Comparison of ENCODE assay signal across 37 cellular contexts in genomic region chr9:4171519-4171918, GRCh38.
"Had no signal": no experiment of that assay in that cellular context is flagged by ENCODE, and none has a peak within 500 bp of the region (broad histone marks: within the 10 kb centered on the region; RNA-seq: fewer than 3 reads in every experiment).

No MANE protein-coding gene starts in this region.

- DNase-seq: activated CD4-positive, alpha-beta T cell treated with anti-CD3 and anti-CD28 coated beads, Interleukin-2, amount 10 ng/mL, durations not matched to agents 7 days and 5 days; activated CD4-positive, alpha-beta T cell treated with anti-CD3 and anti-CD28 coated beads, Interleukin-2, amount 50 U/mL, for 48 hours; activated CD8-positive, alpha-beta T cell treated with anti-CD3 and anti-CD28 coated beads, Interleukin-2, amount 10 ng/mL, durations not matched to agents 7 days and 5 days; activated effector memory CD4-positive, alpha-beta T cell treated with Interleukin-2 at 50 U/mL for 16 hours; activated naive CD4-positive, alpha-beta T cell treated with anti-CD3 and anti-CD28 coated beads, Interleukin-2, amount 10 ng/mL, durations not matched to agents 7 days and 5 days; activated naive CD8-positive, alpha-beta T cell treated with anti-CD3 and anti-CD28 coated beads, Interleukin-2, amount 50 U/mL, for 24 hours; activated T-cell treated with anti-CD3 and anti-CD28 coated beads for 4 hours; activated T-cell treated with anti-CD3 and anti-CD28 coated beads, Interleukin-2, amount 50 U/mL, for 4 hours; anterior cingulate cortex; caudate nucleus; Kasumi-1; KG1; MM.1S; MV-4-11; NCI-H1092 treated with DMSO at 0.1 percent for 48 hours; NCI-H146; NCI-H187; NCI-H2029 treated with DMSO at 0.1 percent for 48 hours; NCI-H2171 treated with DMSO at 0.1 percent for 48 hours; NCI-H2227 treated with DMSO at 0.1 percent for 48 hours; NCI-H446; NCI-H510A treated with DMSO at 0.1 percent for 48 hours; NCI-H526 treated with DMSO at 0.1 percent for 48 hours; NCI-H774; PC-3; Peyer's patch; RPMI8226; SHP77 treated with DMSO at 0.1 percent for 48 hours; SK-N-SH had no signal

- H3K4me1 Mint-ChIP-seq: activated CD4-positive, alpha-beta T cell treated with anti-CD3 and anti-CD28 coated beads, Interleukin-2, amount 10 ng/mL, durations not matched to agents 7 days and 5 days; activated naive CD4-positive, alpha-beta T cell treated with anti-CD3 and anti-CD28 coated beads, Interleukin-2, amount 10 ng/mL, durations not matched to agents 7 days and 5 days; activated naive CD8-positive, alpha-beta T cell treated with anti-CD3 and anti-CD28 coated beads, Interleukin-2, amount 50 U/mL, for 24 hours had no signal

- H3K9me3 Mint-ChIP-seq: activated CD4-positive, alpha-beta T cell treated with anti-CD3 and anti-CD28 coated beads, Interleukin-2, amount 10 ng/mL, durations not matched to agents 7 days and 5 days; activated naive CD4-positive, alpha-beta T cell treated with anti-CD3 and anti-CD28 coated beads, Interleukin-2, amount 10 ng/mL, durations not matched to agents 7 days and 5 days; activated naive CD8-positive, alpha-beta T cell treated with anti-CD3 and anti-CD28 coated beads, Interleukin-2, amount 50 U/mL, for 24 hours; activated T-cell treated with anti-CD3 and anti-CD28 coated beads, Interleukin-2, amount 50 U/mL, for 4 hours; activated T-helper 1 cell treated with anti-CD3 and anti-CD28 coated beads, Interleukin-12 subunit alpha, Interleukin-12 subunit beta, Interleukin-2, Interleukin-4 antibody, amounts not matched to agents 30 ng/mL and 10 ng/mL and 1 ng/mL, durations not matched to agents 14 hours and 24 hours and 36 hours; T-helper 1 cell treated with Interleukin-12 subunit alpha and Interleukin-12 subunit beta and Interleukin-4 antibody, amounts not matched to agents 30 μg/mL and 1 μg/mL, for 36 hours; T-helper 2 cell treated with Interferon-gamma antibody and Interleukin-4, amounts not matched to agents 5 μg/mL and 100 μg/mL, for 36 hours had no signal

- H3K27ac ChIP-seq: Peyer's patch, SJSA1 had no signal

- FAIRE-seq: bronchial epithelial cell, TTC549 had no signal

- H3K4me3 ChIP-seq: Peyer's patch, SJSA1 had no signal

- H3K27me3 Mint-ChIP-seq: activated CD4-positive, alpha-beta T cell treated with anti-CD3 and anti-CD28 coated beads, Interleukin-2, amount 10 ng/mL, durations not matched to agents 7 days and 5 days; activated naive CD4-positive, alpha-beta T cell treated with anti-CD3 and anti-CD28 coated beads, Interleukin-2, amount 10 ng/mL, durations not matched to agents 7 days and 5 days; activated naive CD8-positive, alpha-beta T cell; activated naive CD8-positive, alpha-beta T cell treated with anti-CD3 and anti-CD28 coated beads, Interleukin-2, amount 50 U/mL, for 24 hours had no signal

- H3K27me3 ChIP-seq: Peyer's patch, SJSA1 had no signal

- H3K36me3 ChIP-seq: Peyer's patch, SJSA1 had no signal

- H3K4me1 ChIP-seq: SJSA1 had no signal

- H3K27ac Mint-ChIP-seq: activated CD4-positive, alpha-beta T cell treated with anti-CD3 and anti-CD28 coated beads, Interleukin-2, amount 10 ng/mL, durations not matched to agents 7 days and 5 days; activated CD8-positive, alpha-beta T cell treated with anti-CD3 and anti-CD28 coated beads, Interleukin-2, amount 10 ng/mL, durations not matched to agents 7 days and 5 days; activated naive CD4-positive, alpha-beta T cell treated with anti-CD3 and anti-CD28 coated beads, Interleukin-2, amount 10 ng/mL, durations not matched to agents 7 days and 5 days; activated naive CD8-positive, alpha-beta T cell; activated naive CD8-positive, alpha-beta T cell treated with anti-CD3 and anti-CD28 coated beads, Interleukin-2, amount 50 U/mL, for 24 hours; activated T-helper 1 cell treated with anti-CD3 and anti-CD28 coated beads, Interleukin-12 subunit alpha, Interleukin-12 subunit beta, Interleukin-2, Interleukin-4 antibody, amounts not matched to agents 30 ng/mL and 10 ng/mL and 1 ng/mL, durations not matched to agents 14 hours and 24 hours and 36 hours; T-helper 1 cell treated with Interleukin-12 subunit alpha and Interleukin-12 subunit beta and Interleukin-4 antibody, amounts not matched to agents 30 μg/mL and 1 μg/mL, for 36 hours; T-helper 2 cell treated with Interferon-gamma antibody and Interleukin-4, amounts not matched to agents 5 μg/mL and 100 μg/mL, for 36 hours had no signal

- H3K9ac ChIP-seq: SK-N-SH had no signal

- H3K9me3 ChIP-seq: Peyer's patch, SJSA1, SK-N-SH had no signal

- ATAC-seq: activated CD8-positive, alpha-beta T cell treated with anti-CD3 and anti-CD28 coated beads, Interleukin-2, amount 10 ng/mL, durations not matched to agents 7 days and 5 days; activated naive CD8-positive, alpha-beta T cell treated with anti-CD3 and anti-CD28 coated beads, Interleukin-2, amount 50 U/mL, for 24 hours; activated T-cell treated with anti-CD3 and anti-CD28 coated beads, Interleukin-2, amount 50 U/mL, for 4 hours; PC-3 had no signal

- H3K36me3 Mint-ChIP-seq: activated naive CD4-positive, alpha-beta T cell treated with anti-CD3 and anti-CD28 coated beads, Interleukin-2, amount 10 ng/mL, durations not matched to agents 7 days and 5 days; activated naive CD8-positive, alpha-beta T cell; brain had no signal

- H3K4me3 Mint-ChIP-seq: activated CD4-positive, alpha-beta T cell treated with anti-CD3 and anti-CD28 coated beads, Interleukin-2, amount 10 ng/mL, durations not matched to agents 7 days and 5 days; activated CD8-positive, alpha-beta T cell treated with anti-CD3 and anti-CD28 coated beads, Interleukin-2, amount 10 ng/mL, durations not matched to agents 7 days and 5 days; activated naive CD4-positive, alpha-beta T cell treated with anti-CD3 and anti-CD28 coated beads, Interleukin-2, amount 10 ng/mL, durations not matched to agents 7 days and 5 days; activated naive CD8-positive, alpha-beta T cell; activated naive CD8-positive, alpha-beta T cell treated with anti-CD3 and anti-CD28 coated beads, Interleukin-2, amount 50 U/mL, for 24 hours; activated T-cell treated with anti-CD3 and anti-CD28 coated beads, Interleukin-2, amount 50 U/mL, for 4 hours; activated T-helper 1 cell treated with anti-CD3 and anti-CD28 coated beads, Interleukin-12 subunit alpha, Interleukin-12 subunit beta, Interleukin-2, Interleukin-4 antibody, amounts not matched to agents 30 ng/mL and 10 ng/mL and 1 ng/mL, durations not matched to agents 14 hours and 24 hours and 36 hours; T-helper 1 cell treated with Interleukin-12 subunit alpha and Interleukin-12 subunit beta and Interleukin-4 antibody, amounts not matched to agents 30 μg/mL and 1 μg/mL, for 36 hours; T-helper 2 cell treated with Interferon-gamma antibody and Interleukin-4, amounts not matched to agents 5 μg/mL and 100 μg/mL, for 36 hours had no signal
